8 cellular contexts compared by ENCODE assay signal in genomic region chr14:70907996-70908917, GRCh38. TPM values are rescaled to one million over a fixed set of nuclear protein-coding genes. Genes with fewer than 3 reads are reported as not detected.
DNase-seq lines count a peak whose midpoint lies in the region; ATAC-seq, FAIRE-seq and TF ChIP-seq lines count a peak whose summit lies in the region.

No MANE protein-coding gene starts in this region.

- dilution Hi-C loops in keratinocyte (cut with MboI; ENCODE audit: extremely low pct_ligation_motif_present, low sequenced_read_pairs): no loop called here

- peak overlapping the region; percentile 91 for H3K27ac ChIP-seq in keratinocyte (ENCODE audit: control insufficient read depth, insufficient read depth, low read length)

- no peaks in the 10 kb centered on the region for H3K9me3 ChIP-seq in keratinocyte (ENCODE audit: control insufficient read depth, low read depth, low read length)

- H3K4me2 ChIP-seq in keratinocyte (ENCODE audit: control insufficient read depth, extremely low read depth, insufficient read depth, low read depth, low read length): peak overlapping the region; percentile 95

- peak; percentile 62 for DNase-seq in GM10266 (ENCODE audit: extremely low spot score)
- peak; percentile 24 for DNase-seq in H54 (ENCODE audit: insufficient read length, low spot score)
- DNase-seq in LNCaP clone FGC (ENCODE audit: low read depth): no peak
- DNase-seq in activated CD4-positive, alpha-beta T cell treated with anti-CD3 and anti-CD28 coated beads for 24 hours (ENCODE audit: low read depth in 2 of 2): peak; percentile 43 to 50
- peak; percentile 69 for DNase-seq in choroid plexus epithelial cell (ENCODE audit: low read depth)
- no peak for DNase-seq in keratinocyte (ENCODE audit: low read depth, low spot score)
- peak in 2 of 3 donors; percentile 21 to 47 for DNase-seq in stimulated activated CD4-positive, alpha-beta T cell treated with anti-CD3 and anti-CD28 coated beads, Interleukin-12 subunit alpha, Interleukin-12 subunit beta, amount 100 ng/mL, for 48 hours (ENCODE audit: low read depth in 2 of 3, low spot score in 1 of 3)

- TF ChIP-seq CTCF in GM10266 (IDR thresholded peaks at IDR 0.05; ENCODE audit: control insufficient read depth, insufficient read depth, low read depth, missing control alignments) (no peak), LNCaP clone FGC (IDR thresholded peaks at IDR 0.05; ENCODE audit: control insufficient read depth, extremely low read depth, insufficient read depth) (no peak), choroid plexus epithelial cell (conservative IDR thresholded peaks at IDR 0.05; ENCODE audit: low read depth, low read length) (no peak), keratinocyte (optimal IDR thresholded peaks at IDR 0.05 in 1 of 3, IDR thresholded peaks at IDR 0.05 in 1 of 3, conservative IDR thresholded peaks at IDR 0.05 in 1 of 3; ENCODE audit: extremely low read depth in 1 of 3, insufficient read depth in 2 of 3, low read length in 3 of 3) (no peak)

- H4K20me1 ChIP-seq in keratinocyte (ENCODE audit: control insufficient read depth, extremely low read depth, insufficient read depth, low read length): peaks cover 8% of the 10 kb centered on the region

- FAIRE-seq in H54 (lab: Jason Lieb, UNC): no peak
- FAIRE-seq in keratinocyte (lab: Jason Lieb, UNC): peak; percentile 57

- H3K4me1 ChIP-seq in keratinocyte (ENCODE audit: control insufficient read depth, extremely low read depth, insufficient read depth, low read length): peaks cover 24% of the 10 kb centered on the region

- ATAC-seq in HG03469 (IDR thresholded peaks at IDR 0.05; ENCODE audit: unreplicated experiment): no peak

- no peaks in the 10 kb centered on the region for H3K27me3 ChIP-seq in keratinocyte (ENCODE audit: control insufficient read depth, extremely low read depth, insufficient read depth, low read length)

- peak overlapping the region; percentile 20 for H2AFZ ChIP-seq in keratinocyte (ENCODE audit: control insufficient read depth, low read length)

- peaks cover 0 to 6% of the 10 kb centered on the region in 2 experiments for H3K36me3 ChIP-seq in keratinocyte (ENCODE audit: control insufficient read depth in 2 of 2, extremely low read depth in 1 of 2, insufficient read depth in 2 of 2, low read length in 2 of 2)

- peak overlapping the region; percentile 85 for H3K4me3 ChIP-seq in LNCaP clone FGC (ENCODE audit: low read depth, low read length)
- peak overlapping the region; percentile 89 for H3K4me3 ChIP-seq in choroid plexus epithelial cell (ENCODE audit: low read depth, low read length)
- H3K4me3 ChIP-seq in keratinocyte (ENCODE audit: control insufficient read depth in 2 of 3, extremely low read depth in 1 of 3, insufficient read depth in 2 of 3, low read depth in 1 of 3, low read length in 3 of 3): peak overlapping the region; percentile 76 to 87 (median 86)

- peaks cover 54% of the 10 kb centered on the region for H3K79me2 ChIP-seq in keratinocyte (ENCODE audit: control insufficient read depth, insufficient read depth, low read length)

- peak overlapping the region; percentile 92 for H3K9ac ChIP-seq in keratinocyte (ENCODE audit: control insufficient read depth, extremely low read depth, insufficient read depth, low read length)

- no peaks in the 10 kb centered on the region for H3K9me1 ChIP-seq in keratinocyte (ENCODE audit: control insufficient read depth, extremely low read depth, insufficient read depth, low read length)

- TF ChIP-seq POLR2A in H54 (IDR thresholded peaks at IDR 0.05; ENCODE audit: low read depth, low read length): no peak

RNA-seq across cellular contexts. Expression of gene PCNX1, which starts 1.0 kb away (rescaled TPM):
- 38.2 to 45.0 TPM (median 39.8 TPM) in 3 replicates for polyA plus RNA-seq in keratinocyte
- 8.3 TPM for polyA plus RNA-seq in keratinocyte (2011; ENCODE audit: low read depth)
- 9.2 and 17.8 TPM in 2 replicates for polyA plus RNA-seq in keratinocyte (2011; cell fraction: cytosol; rRNA removed)
- polyA plus RNA-seq in keratinocyte (2011; cell fraction: nucleus; rRNA removed): 90.4 and 96.7 TPM in 2 replicates
- polyA plus RNA-seq in keratinocyte (2012; ENCODE audit: low replicate concordance): 8.8 and 18.3 TPM in 2 replicates
- 97.5 to 158 TPM (median 147 TPM) in 3 replicates for polyA minus RNA-seq in keratinocyte
- 37.6 TPM for polyA minus RNA-seq in keratinocyte (2011; cell fraction: cytosol; rRNA and poly(A)+ RNA removed)
- 222 and 342 TPM in 2 replicates for polyA minus RNA-seq in keratinocyte (2011; cell fraction: nucleus; rRNA and poly(A)+ RNA removed)

Comparison
In these comparisons a context has a peak if more than half of its experiments do, and no peak if none do; other contexts are left out.
1. DNase-seq: peak in GM10266 (single experiment), H54 (single experiment), activated CD4-positive, alpha-beta T cell treated with anti-CD3 and anti-CD28 coated beads for 24 hours (2 of 2), choroid plexus epithelial cell (single experiment) and stimulated activated CD4-positive, alpha-beta T cell treated with anti-CD3 and anti-CD28 coated beads, Interleukin-12 subunit alpha, Interleukin-12 subunit beta, amount 100 ng/mL, for 48 hours (2 of 3); none in LNCaP clone FGC (single experiment) and keratinocyte (single experiment).
2. Peak in every context shown above with its lines, with median percentiles within 50 percentile points of each other: H3K4me3 ChIP-seq.